30 cellular contexts compared by ENCODE assay signal in genomic region chr12:53131844-53132243, GRCh38. TPM values are rescaled to one million over a fixed set of nuclear protein-coding genes. Genes with fewer than 3 reads are reported as not detected.
"Had no signal": no experiment of that assay in that cellular context is flagged by ENCODE, and none has a peak within 500 bp of the region (broad histone marks: within the 10 kb centered on the region; RNA-seq: fewer than 3 reads in every experiment).

No MANE protein-coding gene starts in this region.

- H3K4me3 ChIP-seq: ascending aorta, cardiac muscle cell, MG63, SJCRH30, SK-N-MC had no signal

- ATAC-seq: activated CD4-positive, alpha-beta T cell treated with anti-CD3 and anti-CD28 coated beads for 36 hours; Panc1 had no signal

- H3K36me3 Mint-ChIP-seq: activated naive CD4-positive, alpha-beta T cell treated with anti-CD3 and anti-CD28 coated beads, Interleukin-2, amount 50 U/mL, for 24 hours had no signal

- H3K36me3 ChIP-seq: ascending aorta, cardiac muscle cell, MG63, SJCRH30 had no signal

- H3K9me3 ChIP-seq: MG63, SJCRH30 had no signal

- H3K27ac ChIP-seq: ascending aorta, cardiac muscle cell, SJCRH30, SK-N-MC had no signal

- H3K4me3 Mint-ChIP-seq: activated CD4-positive, alpha-beta T cell treated with anti-CD3 and anti-CD28 coated beads for 36 hours; activated CD4-positive, alpha-beta T cell treated with anti-CD3 and anti-CD28 coated beads, Interleukin-2, amount 10 ng/mL, durations not matched to agents 7 days and 5 days; activated naive CD4-positive, alpha-beta T cell treated with anti-CD3 and anti-CD28 coated beads, Interleukin-2, amount 50 U/mL, for 24 hours; activated naive CD8-positive, alpha-beta T cell treated with anti-CD3 and anti-CD28 coated beads, Interleukin-2, amount 10 ng/mL, durations not matched to agents 7 days and 5 days; activated T-cell treated with anti-CD3 and anti-CD28 coated beads, Interleukin-2, amount 50 U/mL, for 24 hours; central memory CD8-positive, alpha-beta T cell had no signal

- H3K9me3 Mint-ChIP-seq: activated CD4-positive, alpha-beta T cell treated with anti-CD3 and anti-CD28 coated beads, Interleukin-2, amount 10 ng/mL, durations not matched to agents 7 days and 5 days; activated naive CD4-positive, alpha-beta T cell treated with anti-CD3 and anti-CD28 coated beads, Interleukin-2, amount 50 U/mL, for 24 hours; activated naive CD8-positive, alpha-beta T cell treated with anti-CD3 and anti-CD28 coated beads, Interleukin-2, amount 10 ng/mL, durations not matched to agents 7 days and 5 days; activated T-cell treated with anti-CD3 and anti-CD28 coated beads, Interleukin-2, amount 50 U/mL, for 24 hours; activated T-helper 2 cell treated with anti-CD3 and anti-CD28 coated beads, Interferon-gamma antibody, Interleukin-2, Interleukin-4, amounts not matched to agents 10 μg/mL and 5 μg/mL and 100 μg/mL, durations not matched to agents 14 hours and 24 hours and 36 hours; central memory CD8-positive, alpha-beta T cell had no signal

- H3K27me3 ChIP-seq: ascending aorta, cardiac muscle cell, MG63, SJCRH30 had no signal

- H3K27ac Mint-ChIP-seq: activated CD4-positive, alpha-beta T cell treated with anti-CD3 and anti-CD28 coated beads for 36 hours; activated CD4-positive, alpha-beta T cell treated with anti-CD3 and anti-CD28 coated beads, Interleukin-2, amount 10 ng/mL, durations not matched to agents 7 days and 5 days; activated naive CD4-positive, alpha-beta T cell treated with anti-CD3 and anti-CD28 coated beads, Interleukin-2, amount 50 U/mL, for 24 hours; activated naive CD8-positive, alpha-beta T cell treated with anti-CD3 and anti-CD28 coated beads, Interleukin-2, amount 10 ng/mL, durations not matched to agents 7 days and 5 days; activated T-cell treated with anti-CD3 and anti-CD28 coated beads, Interleukin-2, amount 50 U/mL, for 24 hours; activated T-helper 2 cell treated with anti-CD3 and anti-CD28 coated beads, Interferon-gamma antibody, Interleukin-2, Interleukin-4, amounts not matched to agents 10 μg/mL and 5 μg/mL and 100 μg/mL, durations not matched to agents 14 hours and 24 hours and 36 hours had no signal

- H3K27me3 Mint-ChIP-seq: activated T-cell treated with anti-CD3 and anti-CD28 coated beads, Interleukin-2, amount 50 U/mL, for 24 hours had no signal

- H3K4me1 Mint-ChIP-seq: central memory CD8-positive, alpha-beta T cell had no signal

- DNase-seq: activated CD4-positive, alpha-beta T cell treated with anti-CD3 and anti-CD28 coated beads for 36 hours; activated CD4-positive, alpha-beta T cell treated with anti-CD3 and anti-CD28 coated beads, Interleukin-2, amount 10 ng/mL, durations not matched to agents 7 days and 5 days; activated CD4-positive, alpha-beta T cell treated with anti-CD3 and anti-CD28 coated beads, Interleukin-2, amount 50 U/mL, for 48 hours; activated gamma-delta T cell; activated naive CD4-positive, alpha-beta T cell treated with Interleukin-2 at 50 U/mL for 16 hours; activated naive CD8-positive, alpha-beta T cell treated with anti-CD3 and anti-CD28 coated beads, Interleukin-2, amount 10 ng/mL, durations not matched to agents 7 days and 5 days; activated T-cell treated with anti-CD3 and anti-CD28 coated beads, Interleukin-2, amount 50 U/mL, for 24 hours; Kasumi-1; KG1; MV-4-11; NCI-H1092; NCI-H1436 treated with DMSO at 0.1 percent for 48 hours; NCI-H1694 treated with DMSO at 0.1 percent for 48 hours; NCI-H2029; NCI-H345; NCI-H524 treated with DMSO at 0.1 percent for 48 hours; SHP77; T1000 had no signal

- H3K4me1 ChIP-seq: ascending aorta, SJCRH30 had no signal

RNA-seq across cellular contexts. Expression of gene SOAT2, which starts 28.6 kb away (rescaled TPM):
- total RNA-seq: activated T-helper 2 cell treated with anti-CD3 and anti-CD28 coated beads, Interferon-gamma antibody, Interleukin-2, Interleukin-4, amounts not matched to agents 10 μg/mL and 5 μg/mL and 100 μg/mL, durations not matched to agents 14 hours and 24 hours and 36 hours; ascending aorta; NCI-H460; RPMI7951; SJCRH30; T-helper 1 cell treated with Interleukin-12 subunit alpha and Interleukin-12 subunit beta and Interleukin-4 antibody, amounts not matched to agents 30 ng/mL and 1 ng/mL, for 36 hours had no signal

RNA-seq across cellular contexts. Expression of gene IGFBP6, which starts 34.4 kb away (rescaled TPM):
- total RNA-seq: activated T-helper 2 cell treated with anti-CD3 and anti-CD28 coated beads, Interferon-gamma antibody, Interleukin-2, Interleukin-4, amounts not matched to agents 10 μg/mL and 5 μg/mL and 100 μg/mL, durations not matched to agents 14 hours and 24 hours and 36 hours; T-helper 1 cell treated with Interleukin-12 subunit alpha and Interleukin-12 subunit beta and Interleukin-4 antibody, amounts not matched to agents 30 ng/mL and 1 ng/mL, for 36 hours had no signal
